Comparison of ENCODE assay signal across 1 cellular context in the genomic region with DNA sequence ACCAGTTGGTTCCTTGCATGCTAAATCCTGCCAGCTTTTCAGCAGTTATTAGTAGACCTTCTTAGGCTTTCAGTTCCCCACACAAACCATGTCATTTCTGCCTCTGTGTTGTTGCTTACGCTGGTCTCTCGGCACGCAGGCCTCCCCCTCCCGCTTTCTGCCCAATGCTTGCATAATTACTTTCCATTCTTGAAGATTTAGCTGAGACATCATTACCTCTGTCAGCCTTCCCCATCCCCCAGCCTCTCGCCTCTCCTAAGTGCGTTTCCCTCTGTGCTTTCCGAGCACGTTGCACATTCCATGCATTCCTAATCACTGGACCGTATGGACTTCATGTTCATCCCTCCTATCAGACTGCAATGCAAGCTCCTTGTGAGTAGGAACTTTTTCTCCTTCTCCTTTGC.
TF ChIP-seq lines count a peak whose summit lies in the region.

No MANE protein-coding gene starts in this region.

TF ChIP-seq in GM23338, 12 proteins besides CTCF, POLR2A, EP300 and RAD21 (continued from another document):
- TF ChIP-seq, protein P1, sequence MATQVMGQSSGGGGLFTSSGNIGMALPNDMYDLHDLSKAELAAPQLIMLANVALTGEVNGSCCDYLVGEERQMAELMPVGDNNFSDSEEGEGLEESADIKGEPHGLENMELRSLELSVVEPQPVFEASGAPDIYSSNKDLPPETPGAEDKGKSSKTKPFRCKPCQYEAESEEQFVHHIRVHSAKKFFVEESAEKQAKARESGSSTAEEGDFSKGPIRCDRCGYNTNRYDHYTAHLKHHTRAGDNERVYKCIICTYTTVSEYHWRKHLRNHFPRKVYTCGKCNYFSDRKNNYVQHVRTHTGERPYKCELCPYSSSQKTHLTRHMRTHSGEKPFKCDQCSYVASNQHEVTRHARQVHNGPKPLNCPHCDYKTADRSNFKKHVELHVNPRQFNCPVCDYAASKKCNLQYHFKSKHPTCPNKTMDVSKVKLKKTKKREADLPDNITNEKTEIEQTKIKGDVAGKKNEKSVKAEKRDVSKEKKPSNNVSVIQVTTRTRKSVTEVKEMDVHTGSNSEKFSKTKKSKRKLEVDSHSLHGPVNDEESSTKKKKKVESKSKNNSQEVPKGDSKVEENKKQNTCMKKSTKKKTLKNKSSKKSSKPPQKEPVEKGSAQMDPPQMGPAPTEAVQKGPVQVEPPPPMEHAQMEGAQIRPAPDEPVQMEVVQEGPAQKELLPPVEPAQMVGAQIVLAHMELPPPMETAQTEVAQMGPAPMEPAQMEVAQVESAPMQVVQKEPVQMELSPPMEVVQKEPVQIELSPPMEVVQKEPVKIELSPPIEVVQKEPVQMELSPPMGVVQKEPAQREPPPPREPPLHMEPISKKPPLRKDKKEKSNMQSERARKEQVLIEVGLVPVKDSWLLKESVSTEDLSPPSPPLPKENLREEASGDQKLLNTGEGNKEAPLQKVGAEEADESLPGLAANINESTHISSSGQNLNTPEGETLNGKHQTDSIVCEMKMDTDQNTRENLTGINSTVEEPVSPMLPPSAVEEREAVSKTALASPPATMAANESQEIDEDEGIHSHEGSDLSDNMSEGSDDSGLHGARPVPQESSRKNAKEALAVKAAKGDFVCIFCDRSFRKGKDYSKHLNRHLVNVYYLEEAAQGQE (IDR thresholded peaks at IDR 0.05; ENCODE audit: unreplicated experiment) = no peak
- no peak for TF ChIP-seq NANOG (IDR thresholded peaks at IDR 0.05; ENCODE audit: borderline replicate concordance)
